19 cellular contexts compared by ENCODE assay signal in the genomic region with DNA sequence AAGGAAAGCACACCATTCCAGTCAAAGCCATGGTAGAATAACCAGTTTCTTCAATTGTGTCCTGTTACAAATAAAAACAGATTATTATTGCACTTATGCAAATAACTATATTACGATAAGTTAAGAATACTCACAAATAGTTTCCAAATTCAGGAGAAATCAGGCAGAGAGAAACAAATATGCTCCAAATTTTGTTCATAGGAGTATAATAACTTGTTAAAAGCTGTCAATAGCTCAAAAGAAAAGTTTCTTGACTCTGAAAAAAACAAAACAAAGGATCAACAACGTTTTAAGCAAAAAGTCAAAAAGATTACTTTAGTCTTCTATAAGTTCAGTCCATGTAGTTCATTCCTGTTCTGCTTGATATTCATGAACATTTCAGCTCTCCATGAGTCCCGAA. TPM values are rescaled to one million over a fixed set of nuclear protein-coding genes. Genes with fewer than 3 reads are reported as not detected.
A peak's percentile ranks its signal among the peaks of the same experiment; 100 is the strongest.
DNase-seq lines count a peak whose midpoint lies in the region; ATAC-seq and TF ChIP-seq lines count a peak whose summit lies in the region.
"Had no signal": no experiment of that assay in that cellular context is flagged by ENCODE, and none has a peak within 500 bp of the region (broad histone marks: within the 10 kb centered on the region; RNA-seq: fewer than 3 reads in every experiment).

No MANE protein-coding gene starts in this region.

- no peak overlapping the region for H3K56ac ChIP-seq in mesendoderm (ENCODE audit: low read length)

- peaks cover 94% of the 10 kb centered on the region for H3K36me3 ChIP-seq in OCI-LY7 (ENCODE audit: insufficient read depth, low read length)
- peaks cover 86% of the 10 kb centered on the region for H3K36me3 ChIP-seq in endodermal cell (ENCODE audit: control insufficient read depth, insufficient read depth, low read length)
- peaks cover 5% of the 10 kb centered on the region for H3K36me3 ChIP-seq in mesendoderm (ENCODE audit: control insufficient read depth, insufficient read depth, low read length)

- H3K79me1 ChIP-seq in mesendoderm (ENCODE audit: low read length): no peaks in the 10 kb centered on the region

- no peak overlapping the region for H2BK15ac ChIP-seq in mesendoderm (replicated peaks; ENCODE audit: low read depth)

- H3K27me3 Mint-ChIP-seq in endodermal cell (ENCODE audit: insufficient read depth): no peaks in the 10 kb centered on the region
- H3K27me3 Mint-ChIP-seq in activated CD8-positive, alpha-beta T cell treated with anti-CD3 and anti-CD28 coated beads, Interleukin-2, amount 10 ng/mL, durations not matched to agents 7 days and 5 days (ENCODE audit: low read depth): no peaks in the 10 kb centered on the region
- H3K27me3 Mint-ChIP-seq in osteocyte (ENCODE audit: unreplicated experiment): no peaks in the 10 kb centered on the region
- H3K27me3 Mint-ChIP-seq: B cell had no signal

- H4K8ac ChIP-seq in mesendoderm (ENCODE audit: low read depth, low read length): no peak overlapping the region

- no peaks in the 10 kb centered on the region for H3K79me2 ChIP-seq in OCI-LY7 (ENCODE audit: insufficient read depth, low read depth, low read length)
- H3K79me2 ChIP-seq in mesendoderm (ENCODE audit: control insufficient read depth, insufficient read depth, low read length): no peaks in the 10 kb centered on the region

- H3K27ac ChIP-seq in OCI-LY7 (ENCODE audit: low read depth, low read length, poor library complexity, severe bottlenecking) (no peak overlapping the region), endodermal cell (ENCODE audit: low read depth, low read length) (no peak overlapping the region), mesendoderm (ENCODE audit: low read depth, low read length) (no peak overlapping the region)
- H3K27ac ChIP-seq: BLaER1 treated with 17β-estradiol and CSF1 and Interleukin-3, amounts not matched to agents 10 nM and 100 nM; GM23248; HL-60 had no signal

- peaks cover 88% of the 10 kb centered on the region for H3K36me3 Mint-ChIP-seq in endodermal cell (ENCODE audit: low read depth)
- H3K36me3 Mint-ChIP-seq in activated CD8-positive, alpha-beta T cell treated with anti-CD3 and anti-CD28 coated beads, Interleukin-2, amount 10 ng/mL, durations not matched to agents 7 days and 5 days (ENCODE audit: low read depth): peaks cover 78% of the 10 kb centered on the region
- peaks cover 59% of the 10 kb centered on the region for H3K36me3 Mint-ChIP-seq in osteocyte (ENCODE audit: unreplicated experiment)

- H3K4me3 ChIP-seq in OCI-LY7 (ENCODE audit: low read depth, low read length, poor library complexity, severe bottlenecking) (no peak overlapping the region), endodermal cell (ENCODE audit: low read length) (peak overlapping the region; percentile 39), mesendoderm (ENCODE audit: low read length) (no peak overlapping the region)
- H3K4me3 ChIP-seq: GM23248 had no signal

- CTCF ChIA-PET in OCI-LY7 (lab: Charles Lee; ENCODE audit: unreplicated experiment): no interaction called here
- CTCF ChIA-PET in activated CD8-positive, alpha-beta T cell treated with anti-CD3 and anti-CD28 coated beads, Interleukin-2, amount 10 ng/mL, durations not matched to agents 7 days and 5 days (lab: Charles Lee): interaction anchor here (11.2 kb wide), 1 partner anchor 16 kb away, joined by 136 read pairs; no protein-coding TSS in a partner anchor

- no peaks in the 10 kb centered on the region for H4K20me1 ChIP-seq in OCI-LY7 (ENCODE audit: insufficient read depth, low read length)

- H3K4me3 Mint-ChIP-seq in endodermal cell (no peak overlapping the region), osteocyte (ENCODE audit: unreplicated experiment) (no peak overlapping the region)
- H3K4me3 Mint-ChIP-seq in activated CD8-positive, alpha-beta T cell treated with anti-CD3 and anti-CD28 coated beads, Interleukin-2, amount 10 ng/mL, durations not matched to agents 7 days and 5 days: no peak overlapping the region
- H3K4me3 Mint-ChIP-seq: B cell, HFFc6 had no signal

- TF ChIP-seq CTCF in OCI-LY7 (conservative IDR thresholded peaks at IDR 0.05; ENCODE audit: low read length): no peak
- no peak for TF ChIP-seq CTCF in endodermal cell (conservative IDR thresholded peaks at IDR 0.05)
- TF ChIP-seq CTCF in osteocyte (IDR thresholded peaks at IDR 0.05): no peak

- H3K4me1 Mint-ChIP-seq in endodermal cell (peaks cover 13% of the 10 kb centered on the region), osteocyte (ENCODE audit: unreplicated experiment) (no peaks in the 10 kb centered on the region)
- peaks cover 24% of the 10 kb centered on the region for H3K4me1 Mint-ChIP-seq in activated CD8-positive, alpha-beta T cell treated with anti-CD3 and anti-CD28 coated beads, Interleukin-2, amount 10 ng/mL, durations not matched to agents 7 days and 5 days (ENCODE audit: low read depth)
- H3K4me1 Mint-ChIP-seq: B cell had no signal

- H3K9ac ChIP-seq in endodermal cell (ENCODE audit: extremely low read depth, low read length, poor library complexity, severe bottlenecking): no peak overlapping the region
- H3K9ac ChIP-seq in mesendoderm (ENCODE audit: low read length): no peak overlapping the region
- H3K9ac ChIP-seq: BLaER1 treated with 17β-estradiol and CSF1 and Interleukin-3, amounts not matched to agents 10 nM and 100 nM; GM23248 had no signal

- WGBS in endodermal cell (ENCODE audit: insufficient coverage in 1 of 2, insufficient read length in 1 of 2), 2 experiments: 94 to 95% methylated on average over 2 to 3 of the region's 3 CpGs
- no CpG with 5 or more reads among the region's 3 CpGs for WGBS in mesendoderm (ENCODE audit: extremely low coverage, insufficient coverage, low lambda C conversion rate)

- in situ Hi-C loops in Caki2 (cut with HindIII; ENCODE audit: low pct_unique_long_range_greater_than_20kb, low sequenced_read_pairs): no loop called here

- H3K9me3 Mint-ChIP-seq in endodermal cell (peaks cover 45% of the 10 kb centered on the region), osteocyte (ENCODE audit: unreplicated experiment) (no peaks in the 10 kb centered on the region)
- peaks cover 19% of the 10 kb centered on the region for H3K9me3 Mint-ChIP-seq in activated CD8-positive, alpha-beta T cell treated with anti-CD3 and anti-CD28 coated beads, Interleukin-2, amount 10 ng/mL, durations not matched to agents 7 days and 5 days (ENCODE audit: insufficient read depth)
- H3K9me3 Mint-ChIP-seq: HFFc6 had no signal

- H3K4me1 ChIP-seq in OCI-LY7 (ENCODE audit: insufficient read depth, low read length, poor library complexity, severe bottlenecking) (no peaks in the 10 kb centered on the region), endodermal cell (ENCODE audit: control insufficient read depth, insufficient read depth, low read length) (no peaks in the 10 kb centered on the region), mesendoderm (ENCODE audit: control insufficient read depth, low read depth, low read length) (no peaks in the 10 kb centered on the region)
- H3K4me1 ChIP-seq: Caco-2 had no signal

- H2AK5ac ChIP-seq in mesendoderm (ENCODE audit: low read length): no peak overlapping the region

- H3K18ac ChIP-seq in mesendoderm (ENCODE audit: low read length): no peak overlapping the region

- POLR2A ChIA-PET in OCI-LY7 (lab: Charles Lee): no interaction called here
- POLR2A ChIA-PET in activated CD8-positive, alpha-beta T cell treated with anti-CD3 and anti-CD28 coated beads, Interleukin-2, amount 10 ng/mL, durations not matched to agents 7 days and 5 days (lab: Charles Lee): interaction anchor here (1.0 kb wide), 1 partner anchor 60 kb away, joined by 3 read pairs; the partner anchor contains the start of gene BDH1

- intact Hi-C loops in OCI-LY7 (cut with micrococcal nuclease; ENCODE audit: unreplicated experiment): no loop called here

- H3K27me3 ChIP-seq in endodermal cell (ENCODE audit: control insufficient read depth, insufficient read depth, low read length, poor library complexity, severe bottlenecking): no peaks in the 10 kb centered on the region
- H3K27me3 ChIP-seq in mesendoderm (ENCODE audit: insufficient read depth, low read length, poor library complexity): no peaks in the 10 kb centered on the region
- H3K27me3 ChIP-seq: BLaER1 treated with 17β-estradiol and CSF1 and Interleukin-3, amounts not matched to agents 10 nM and 100 nM had no signal

- no peak overlapping the region for H2BK5ac ChIP-seq in mesendoderm (ENCODE audit: low read length)

- BruUV-seq in OCI-LY7 (replicated peaks; lab: Mats Ljungman, UMichigan): no TSS peak

- peak; percentile 24 for DNase-seq in Caki2 (ENCODE audit: low read depth)
- DNase-seq in OCI-LY7 (ENCODE audit: low spot score): peak; percentile 26
- DNase-seq in endodermal cell: no peak
- DNase-seq in mesendoderm: peak; percentile 20
- DNase-seq in superior temporal gyrus (ENCODE audit: extremely low spot score): no peak
- DNase-seq in activated CD8-positive, alpha-beta T cell treated with anti-CD3 and anti-CD28 coated beads, Interleukin-2, amount 10 ng/mL, durations not matched to agents 7 days and 5 days: no peak
- no peak for DNase-seq in osteocyte (ENCODE audit: extremely low spot score, unreplicated experiment)
- no peak for DNase-seq in NCI-H187 (lab: John Stamatoyannopoulos, UW)
- DNase-seq: Caco-2, DMS153, DMS79, GDM1, GM23248, HCEC 1CT, HFFc6 had no signal

- no peak for ATAC-seq in activated CD8-positive, alpha-beta T cell treated with anti-CD3 and anti-CD28 coated beads, Interleukin-2, amount 10 ng/mL, durations not matched to agents 7 days and 5 days

- no peak overlapping the region for H4K5ac ChIP-seq in mesendoderm (ENCODE audit: low read length)

- H3K9me2 ChIP-seq in OCI-LY7 (ENCODE audit: insufficient read depth, low read length): no peaks in the 10 kb centered on the region

- H2BK120ac ChIP-seq in mesendoderm (ENCODE audit: low read depth, low read length): no peak overlapping the region

- no peak overlapping the region for H3K4ac ChIP-seq in mesendoderm (ENCODE audit: low read depth, low read length)

- H3K9me3 ChIP-seq in OCI-LY7 (ENCODE audit: low read length): peaks cover 26% of the 10 kb centered on the region
- H3K9me3 ChIP-seq in endodermal cell (ENCODE audit: control insufficient read depth, low read length): peaks cover 53% of the 10 kb centered on the region
- H3K9me3 ChIP-seq: Caco-2 had no signal

- no peak overlapping the region for H3K23ac ChIP-seq in mesendoderm (ENCODE audit: low read length)

- H3K4me2 ChIP-seq in OCI-LY7 (ENCODE audit: low read length) (no peak overlapping the region), mesendoderm (ENCODE audit: low read length) (no peak overlapping the region)
- H3K4me2 ChIP-seq: BLaER1 treated with 17β-estradiol and CSF1 and Interleukin-3, amounts not matched to agents 10 nM and 100 nM had no signal

- H3K27ac Mint-ChIP-seq in endodermal cell (no peak overlapping the region), osteocyte (ENCODE audit: unreplicated experiment) (no peak overlapping the region)
- no peak overlapping the region for H3K27ac Mint-ChIP-seq in activated CD8-positive, alpha-beta T cell treated with anti-CD3 and anti-CD28 coated beads, Interleukin-2, amount 10 ng/mL, durations not matched to agents 7 days and 5 days
- H3K27ac Mint-ChIP-seq: B cell, HFFc6 had no signal

- H2AFZ ChIP-seq in OCI-LY7 (ENCODE audit: low read length): no peak overlapping the region
- H2AFZ ChIP-seq: GM23248 had no signal

RNA-seq across cellular contexts. Expression of gene BDH1, which starts 59.7 kb away (rescaled TPM):
- 0.34 TPM in 1 of 2 replicates, not detected in the other for total RNA-seq in Caki2 (2014; rRNA removed; shearing (Covaris generic); ENCODE audit: low replicate concordance)
- total RNA-seq in OCI-LY7 (2014; rRNA removed; shearing (Covaris generic)): 14.1 TPM in 2 replicates
- total RNA-seq in OCI-LY7 (2022) (14.5 and 16.0 TPM in 2 replicates), endodermal cell (10 to 100 TPM; 32.5 to 49.0 TPM), osteocyte (9.8 and 12.1 TPM in 2 replicates)
- 11.3 TPM for polyA plus RNA-seq in endodermal cell (2013, experiment 1 of 2)
- 8.7 TPM for polyA plus RNA-seq in endodermal cell (2013, experiment 2 of 2)
- 7.9 TPM for polyA plus RNA-seq in mesendoderm (2013, experiment 1 of 2)
- 8.5 TPM for polyA plus RNA-seq in mesendoderm (2013, experiment 2 of 2)
- 100 to 1,000 TPM; 166 to 171 TPM for total RNA-seq in activated CD8-positive, alpha-beta T cell treated with anti-CD3 and anti-CD28 coated beads, Interleukin-2, amount 10 ng/mL, durations not matched to agents 7 days and 5 days
- total RNA-seq: A172 had no signal

Comparison
In these comparisons a context has a peak if more than half of its experiments do, and no peak if none do; other contexts are left out.
1. DNase-seq: peak in Caki2 (single experiment), OCI-LY7 (single experiment) and mesendoderm (single experiment); none in endodermal cell (single experiment), superior temporal gyrus (single experiment), activated CD8-positive, alpha-beta T cell treated with anti-CD3 and anti-CD28 coated beads, Interleukin-2, amount 10 ng/mL, durations not matched to agents 7 days and 5 days (single experiment), osteocyte (single experiment) and NCI-H187 (0 of 2).